ENCODE assay signal across 19 cellular contexts in genomic region chr22:20061481-20061861, GRCh38. TPM values are rescaled to one million over a fixed set of nuclear protein-coding genes. Genes with fewer than 3 reads are reported as not detected.
DNase-seq lines count a peak whose midpoint lies in the region; ATAC-seq and TF ChIP-seq lines count a peak whose summit lies in the region.
"Had no signal": no experiment of that assay in that cellular context is flagged by ENCODE, and none has a peak within 500 bp of the region (broad histone marks: within the 10 kb centered on the region; RNA-seq: fewer than 3 reads in every experiment).

No MANE protein-coding gene starts in this region.

- no TSS peak for BruUV-seq in A673 (replicated peaks; lab: Mats Ljungman, UMichigan)

- H3K36me3 ChIP-seq in A673 (ENCODE audit: insufficient read depth, low read length, poor library complexity, severe bottlenecking) (no peaks in the 10 kb centered on the region), H7 (replicated peaks; ENCODE audit: control insufficient read depth, insufficient read depth, low read length) (no peaks in the 10 kb centered on the region; the same call in 1 of the 2 replicates)

- no peak for TF ChIP-seq CTCF in A673 (conservative IDR thresholded peaks at IDR 0.05; ENCODE audit: low read depth, low read length)

- ATAC-seq in GM19328 (IDR thresholded peaks at IDR 0.05; ENCODE audit: unreplicated experiment) = no peak
- ATAC-seq in HG03457 (IDR thresholded peaks at IDR 0.05; ENCODE audit: unreplicated experiment) = no peak
- ATAC-seq: activated naive CD8-positive, alpha-beta T cell treated with anti-CD3 and anti-CD28 coated beads, Interleukin-2, amount 50 U/mL, for 24 hours; gastrocnemius medialis; natural killer cell treated with Interleukin-12 subunit alpha and Interleukin-12 subunit beta and Interleukin-15 and Interleukin-18, amount 100 ng/mL, for 72 hours; Panc1 had no signal

- no peaks in the 10 kb centered on the region for H3K9me3 ChIP-seq in A673 (ENCODE audit: low read depth, low read length, poor library complexity, severe bottlenecking)
- H3K9me3 ChIP-seq: gastrocnemius medialis, HAP-1 had no signal

- peak overlapping the region; percentile 30 for H3K27ac ChIP-seq in A673 (ENCODE audit: low read depth, low read length, poor library complexity, severe bottlenecking)
- H3K27ac ChIP-seq: gastrocnemius medialis had no signal

- DNase-seq in A673 (ENCODE audit: low spot score) (no peak), H7 (peak; percentile 64), amniotic epithelial cell (ENCODE audit: low read depth) (peak; percentile 76), iPS-NIHi11 (ENCODE audit: low spot score) (peak; percentile 62), C1 segment of cervical spinal cord (lab: John Stamatoyannopoulos, UW) (no peak)
- DNase-seq in effector CD8-positive, alpha-beta T cell (lab: John Stamatoyannopoulos, UW) = no peak
- DNase-seq: activated CD4-positive, alpha-beta T cell treated with anti-CD3 and anti-CD28 coated beads, Interleukin-2, amount 50 U/mL, for 4 hours; cerebellar nuclear complex; gastrocnemius medialis; mesenchymal stem cell; NCI-H2081; NCI-H774; SW 1271 had no signal

- POLR2A ChIA-PET in A673 (lab: Charles Lee; ENCODE audit: low non-redundant PET) = no interaction called here

- CTCF ChIA-PET in A673 (lab: Charles Lee) = no interaction called here

- intact Hi-C loops in A673 (cut with micrococcal nuclease; ENCODE audit: unreplicated experiment) = no loop called here

- H3K4me3 ChIP-seq in A673 (ENCODE audit: low read depth, low read length, poor library complexity, severe bottlenecking) (no peak overlapping the region), H7 (ENCODE audit: insufficient read depth, low read depth, low read length) (no peak overlapping the region)
- H3K4me3 ChIP-seq: gastrocnemius medialis, HAP-1 had no signal

- H3K4me1 ChIP-seq in A673 (ENCODE audit: insufficient read depth, low read length, poor library complexity, severe bottlenecking) = no peaks in the 10 kb centered on the region
- H3K4me1 ChIP-seq: HAP-1 had no signal

- no peaks in the 10 kb centered on the region for H3K27me3 ChIP-seq in A673 (replicated peaks; ENCODE audit: insufficient read depth, low read depth, low read length, poor library complexity)
- H3K27me3 ChIP-seq in H7 (ENCODE audit: control insufficient read depth, insufficient read depth, low read length) = no peaks in the 10 kb centered on the region
- H3K27me3 ChIP-seq: gastrocnemius medialis had no signal

RNA-seq across cellular contexts. Expression of gene DGCR8, which starts 18.6 kb away (rescaled TPM):
- 63.2 and 74.8 TPM in 2 replicates for total RNA-seq in A673 (2021)
- 23.0 and 37.3 TPM in 2 replicates for total RNA-seq in H7 (2014; rRNA removed; shearing (Covaris generic))

RNA-seq across cellular contexts. Expression of gene TANGO2, which starts 40.6 kb away (rescaled TPM):
- 17.7 and 21.5 TPM in 2 replicates for total RNA-seq in A673 (2021)
- 11.3 and 15.7 TPM in 2 replicates for total RNA-seq in H7 (2014; rRNA removed; shearing (Covaris generic))

RNA-seq across cellular contexts. Expression of gene ARVCF, which starts 44.8 kb away (rescaled TPM):
- 11.1 and 17.2 TPM in 2 replicates for total RNA-seq in A673 (2021)
- total RNA-seq in H7 (2014; rRNA removed; shearing (Covaris generic)) = 35.8 and 40.8 TPM in 2 replicates

RNA-seq across cellular contexts. Expression of gene RANBP1, which starts 54.4 kb away (rescaled TPM):
- total RNA-seq in A673 (2021) = 501 and 509 TPM in 2 replicates
- 564 and 664 TPM in 2 replicates for total RNA-seq in H7 (2014; rRNA removed; shearing (Covaris generic))

RNA-seq across cellular contexts. Expression of gene TRMT2A, which starts 55.6 kb away (rescaled TPM):
- 68.1 and 71.1 TPM in 2 replicates for total RNA-seq in A673 (2021)
- total RNA-seq in H7 (2014; rRNA removed; shearing (Covaris generic)) = 78.5 and 88.6 TPM in 2 replicates

Comparison
In these comparisons a context has a peak if more than half of its experiments do, and no peak if none do; other contexts are left out.
1. DNase-seq: peak in H7 (single experiment), amniotic epithelial cell (single experiment) and iPS-NIHi11 (single experiment); none in A673 (single experiment), C1 segment of cervical spinal cord (0 of 14) and effector CD8-positive, alpha-beta T cell (single experiment).